Comparison of ENCODE assay signal across 8 cellular contexts in genomic region chr12:54277823-54278276, GRCh38. TPM values are rescaled to one million over a fixed set of nuclear protein-coding genes. Genes with fewer than 3 reads are reported as not detected.
DNase-seq lines count a peak whose midpoint lies in the region; ATAC-seq and TF ChIP-seq lines count a peak whose summit lies in the region.

No MANE protein-coding gene starts in this region.

- H3K9me3 Mint-ChIP-seq in activated CD4-positive, alpha-beta memory T cell treated with anti-CD3 and anti-CD28 coated beads for 36 hours, result no peaks in the 10 kb centered on the region
- H3K9me3 Mint-ChIP-seq in activated CD4-positive, alpha-beta memory T cell treated with anti-CD3 and anti-CD28 coated beads, Interleukin-2, amount 10 ng/mL, durations not matched to agents 7 days and 5 days, result no peaks in the 10 kb centered on the region
- H3K9me3 Mint-ChIP-seq in glutamatergic neuron (ENCODE audit: unreplicated experiment), result no peaks in the 10 kb centered on the region

- TF ChIP-seq CTCF in glutamatergic neuron (IDR thresholded peaks at IDR 0.05; ENCODE audit: partially characterized antibody, unreplicated experiment), result no peak

- POLR2A ChIA-PET in activated CD4-positive, alpha-beta memory T cell treated with anti-CD3 and anti-CD28 coated beads for 36 hours (lab: Charles Lee), result interaction anchor here (1.1 kb wide), 1 partner anchor 11 kb away, joined by 3 read pairs; no protein-coding TSS in a partner anchor
- POLR2A ChIA-PET in activated CD4-positive, alpha-beta memory T cell treated with anti-CD3 and anti-CD28 coated beads, Interleukin-2, amount 10 ng/mL, durations not matched to agents 7 days and 5 days (lab: Charles Lee), result interaction anchor here (1.3 to 5.6 kb wide), 3 partner anchors 9 to 14 kb away, joined by 3 to 60 read pairs (median 9); no protein-coding TSS in a partner anchor

- intact Hi-C loops in activated CD4-positive, alpha-beta memory T cell treated with anti-CD3 and anti-CD28 coated beads for 36 hours (cut with micrococcal nuclease), result loop anchor here (2.0 to 10.0 kb wide), 5 partner anchors 37 to 707 kb away; partner anchors contain the start of genes CALCOCO1 and TESPA1

- no peaks in the 10 kb centered on the region for H3K27me3 Mint-ChIP-seq in activated CD4-positive, alpha-beta memory T cell treated with anti-CD3 and anti-CD28 coated beads for 36 hours
- no peaks in the 10 kb centered on the region for H3K27me3 Mint-ChIP-seq in activated CD4-positive, alpha-beta memory T cell treated with anti-CD3 and anti-CD28 coated beads, Interleukin-2, amount 10 ng/mL, durations not matched to agents 7 days and 5 days
- H3K27me3 Mint-ChIP-seq in glutamatergic neuron (ENCODE audit: unreplicated experiment), result peaks cover 2% of the 10 kb centered on the region

- H3K36me3 Mint-ChIP-seq in activated CD4-positive, alpha-beta memory T cell treated with anti-CD3 and anti-CD28 coated beads for 36 hours, result peaks cover 34% of the 10 kb centered on the region
- H3K36me3 Mint-ChIP-seq in activated CD4-positive, alpha-beta memory T cell treated with anti-CD3 and anti-CD28 coated beads, Interleukin-2, amount 10 ng/mL, durations not matched to agents 7 days and 5 days (ENCODE audit: low read depth), result peaks cover 26% of the 10 kb centered on the region
- no peaks in the 10 kb centered on the region for H3K36me3 Mint-ChIP-seq in glutamatergic neuron (ENCODE audit: unreplicated experiment)

- H3K27ac ChIP-seq in thymus (ENCODE audit: low read depth), result no peak overlapping the region

- H3K27ac Mint-ChIP-seq in activated CD4-positive, alpha-beta memory T cell treated with anti-CD3 and anti-CD28 coated beads for 36 hours, result no peak overlapping the region
- no peak overlapping the region for H3K27ac Mint-ChIP-seq in activated CD4-positive, alpha-beta memory T cell treated with anti-CD3 and anti-CD28 coated beads, Interleukin-2, amount 10 ng/mL, durations not matched to agents 7 days and 5 days
- peak overlapping the region; percentile 69 for H3K27ac Mint-ChIP-seq in glutamatergic neuron (ENCODE audit: unreplicated experiment)

- no peaks in the 10 kb centered on the region for H3K27me3 ChIP-seq in thymus (ENCODE audit: control insufficient read depth, insufficient read depth)

- peak; percentile 42 for DNase-seq in activated CD4-positive, alpha-beta memory T cell treated with anti-CD3 and anti-CD28 coated beads for 36 hours
- no peak for DNase-seq in activated CD4-positive, alpha-beta memory T cell treated with anti-CD3 and anti-CD28 coated beads, Interleukin-2, amount 10 ng/mL, durations not matched to agents 7 days and 5 days
- peak; percentile 58 for DNase-seq in RKO (ENCODE audit: low spot score)
- DNase-seq in glutamatergic neuron, result no peak
- no peak for DNase-seq in COR-L47 (lab: John Stamatoyannopoulos, UW)

- CTCF ChIA-PET in activated CD4-positive, alpha-beta memory T cell treated with anti-CD3 and anti-CD28 coated beads for 36 hours (lab: Charles Lee), result interaction anchor here (0.8 to 3.1 kb wide), 2 partner anchors 9 to 26 kb away, joined by 3 to 14 read pairs; no protein-coding TSS in a partner anchor
- CTCF ChIA-PET in activated CD4-positive, alpha-beta memory T cell treated with anti-CD3 and anti-CD28 coated beads, Interleukin-2, amount 10 ng/mL, durations not matched to agents 7 days and 5 days (lab: Charles Lee), result interaction anchor here (1.4 to 2.0 kb wide), 3 partner anchors 26 to 51 kb away, joined by 5 to 6 read pairs (median 6); no protein-coding TSS in a partner anchor

- peaks cover 15% of the 10 kb centered on the region for H3K4me1 ChIP-seq in thymus (ENCODE audit: control insufficient read depth, insufficient read depth, low read length)

- peaks cover 8% of the 10 kb centered on the region for H3K36me3 ChIP-seq in thymus (ENCODE audit: control insufficient read depth, insufficient read depth)

- no peak overlapping the region for H3K4me3 Mint-ChIP-seq in activated CD4-positive, alpha-beta memory T cell treated with anti-CD3 and anti-CD28 coated beads for 36 hours
- no peak overlapping the region for H3K4me3 Mint-ChIP-seq in activated CD4-positive, alpha-beta memory T cell treated with anti-CD3 and anti-CD28 coated beads, Interleukin-2, amount 10 ng/mL, durations not matched to agents 7 days and 5 days
- H3K4me3 Mint-ChIP-seq in glutamatergic neuron (ENCODE audit: unreplicated experiment), result no peak overlapping the region

- H3K9me3 ChIP-seq in thymus (ENCODE audit: control insufficient read depth), result no peaks in the 10 kb centered on the region

- peak overlapping the region; percentile 75 for H3K4me3 ChIP-seq in thymus (ENCODE audit: low read length)

- 55% methylated on average over 5 of the region's 5 CpGs for WGBS in thymus

- ATAC-seq in GM18907 (IDR thresholded peaks at IDR 0.05; ENCODE audit: unreplicated experiment) (no peak), GM18861 (IDR thresholded peaks at IDR 0.05; ENCODE audit: unreplicated experiment) (no peak)

- peaks cover 51% of the 10 kb centered on the region for H3K4me1 Mint-ChIP-seq in activated CD4-positive, alpha-beta memory T cell treated with anti-CD3 and anti-CD28 coated beads for 36 hours (ENCODE audit: low read depth)
- H3K4me1 Mint-ChIP-seq in activated CD4-positive, alpha-beta memory T cell treated with anti-CD3 and anti-CD28 coated beads, Interleukin-2, amount 10 ng/mL, durations not matched to agents 7 days and 5 days, result peaks cover 56% of the 10 kb centered on the region
- peaks cover 25% of the 10 kb centered on the region for H3K4me1 Mint-ChIP-seq in glutamatergic neuron (ENCODE audit: low read depth, unreplicated experiment)

RNA-seq across cellular contexts. Expression of gene CBX5, which starts 2.1 kb away (rescaled TPM):
- total RNA-seq in activated CD4-positive, alpha-beta memory T cell treated with anti-CD3 and anti-CD28 coated beads for 36 hours, result 100 to 1,000 TPM; 132 to 138 TPM
- total RNA-seq in activated CD4-positive, alpha-beta memory T cell treated with anti-CD3 and anti-CD28 coated beads, Interleukin-2, amount 10 ng/mL, durations not matched to agents 7 days and 5 days, result 100 to 1,000 TPM; 103 to 106 TPM
- total RNA-seq in glutamatergic neuron (ENCODE audit: unreplicated experiment), result 225 TPM
- polyA plus RNA-seq in thymus, result 8.4 TPM

RNA-seq across cellular contexts. Expression of gene HNRNPA1, which starts 2.7 kb away (rescaled TPM):
- 1,000 to 10,000 TPM; 2,070 to 2,080 TPM for total RNA-seq in activated CD4-positive, alpha-beta memory T cell treated with anti-CD3 and anti-CD28 coated beads for 36 hours
- 1,000 to 10,000 TPM; 1,361 to 1,363 TPM for total RNA-seq in activated CD4-positive, alpha-beta memory T cell treated with anti-CD3 and anti-CD28 coated beads, Interleukin-2, amount 10 ng/mL, durations not matched to agents 7 days and 5 days
- total RNA-seq in glutamatergic neuron (ENCODE audit: unreplicated experiment), result 1,556 TPM
- 1,267 TPM for polyA plus RNA-seq in thymus

RNA-seq across cellular contexts. Expression of gene NFE2, which starts 23.0 kb away (rescaled TPM):
- not detected for total RNA-seq in activated CD4-positive, alpha-beta memory T cell treated with anti-CD3 and anti-CD28 coated beads for 36 hours
- under 1 TPM in 1 of 2 experiments, not detected in 1; 0.20 TPM for total RNA-seq in activated CD4-positive, alpha-beta memory T cell treated with anti-CD3 and anti-CD28 coated beads, Interleukin-2, amount 10 ng/mL, durations not matched to agents 7 days and 5 days
- total RNA-seq in glutamatergic neuron (ENCODE audit: unreplicated experiment), result not detected
- polyA plus RNA-seq in thymus, result 2.8 TPM

RNA-seq across cellular contexts. Expression of gene COPZ1, which starts 47.1 kb away (rescaled TPM):
- total RNA-seq in activated CD4-positive, alpha-beta memory T cell treated with anti-CD3 and anti-CD28 coated beads for 36 hours, result 100 to 1,000 TPM in 1 of 2 experiments, 10 to 100 TPM in 1; 99.0 to 110 TPM
- 100 to 1,000 TPM; 126 to 130 TPM for total RNA-seq in activated CD4-positive, alpha-beta memory T cell treated with anti-CD3 and anti-CD28 coated beads, Interleukin-2, amount 10 ng/mL, durations not matched to agents 7 days and 5 days
- 88.6 TPM for total RNA-seq in glutamatergic neuron (ENCODE audit: unreplicated experiment)
- polyA plus RNA-seq in thymus, result 94.9 TPM

Comparison
In these comparisons a context has a peak if more than half of its experiments do, and no peak if none do; other contexts are left out.
1. DNase-seq: peak in activated CD4-positive, alpha-beta memory T cell treated with anti-CD3 and anti-CD28 coated beads for 36 hours (single experiment) and RKO (single experiment); none in activated CD4-positive, alpha-beta memory T cell treated with anti-CD3 and anti-CD28 coated beads, Interleukin-2, amount 10 ng/mL, durations not matched to agents 7 days and 5 days (single experiment), glutamatergic neuron (single experiment) and COR-L47 (single experiment).